In genomic region chr15:53625962-53626845, GRCh38 we compare ENCODE assay signal across 1 cellular context.
TF ChIP-seq lines count a peak whose summit lies in the region.

No MANE protein-coding gene starts in this region.

TF ChIP-seq in GM23338, 12 proteins besides CTCF, POLR2A, EP300 and RAD21 (continued from another document):
- TF ChIP-seq, protein P1, sequence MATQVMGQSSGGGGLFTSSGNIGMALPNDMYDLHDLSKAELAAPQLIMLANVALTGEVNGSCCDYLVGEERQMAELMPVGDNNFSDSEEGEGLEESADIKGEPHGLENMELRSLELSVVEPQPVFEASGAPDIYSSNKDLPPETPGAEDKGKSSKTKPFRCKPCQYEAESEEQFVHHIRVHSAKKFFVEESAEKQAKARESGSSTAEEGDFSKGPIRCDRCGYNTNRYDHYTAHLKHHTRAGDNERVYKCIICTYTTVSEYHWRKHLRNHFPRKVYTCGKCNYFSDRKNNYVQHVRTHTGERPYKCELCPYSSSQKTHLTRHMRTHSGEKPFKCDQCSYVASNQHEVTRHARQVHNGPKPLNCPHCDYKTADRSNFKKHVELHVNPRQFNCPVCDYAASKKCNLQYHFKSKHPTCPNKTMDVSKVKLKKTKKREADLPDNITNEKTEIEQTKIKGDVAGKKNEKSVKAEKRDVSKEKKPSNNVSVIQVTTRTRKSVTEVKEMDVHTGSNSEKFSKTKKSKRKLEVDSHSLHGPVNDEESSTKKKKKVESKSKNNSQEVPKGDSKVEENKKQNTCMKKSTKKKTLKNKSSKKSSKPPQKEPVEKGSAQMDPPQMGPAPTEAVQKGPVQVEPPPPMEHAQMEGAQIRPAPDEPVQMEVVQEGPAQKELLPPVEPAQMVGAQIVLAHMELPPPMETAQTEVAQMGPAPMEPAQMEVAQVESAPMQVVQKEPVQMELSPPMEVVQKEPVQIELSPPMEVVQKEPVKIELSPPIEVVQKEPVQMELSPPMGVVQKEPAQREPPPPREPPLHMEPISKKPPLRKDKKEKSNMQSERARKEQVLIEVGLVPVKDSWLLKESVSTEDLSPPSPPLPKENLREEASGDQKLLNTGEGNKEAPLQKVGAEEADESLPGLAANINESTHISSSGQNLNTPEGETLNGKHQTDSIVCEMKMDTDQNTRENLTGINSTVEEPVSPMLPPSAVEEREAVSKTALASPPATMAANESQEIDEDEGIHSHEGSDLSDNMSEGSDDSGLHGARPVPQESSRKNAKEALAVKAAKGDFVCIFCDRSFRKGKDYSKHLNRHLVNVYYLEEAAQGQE (IDR thresholded peaks at IDR 0.05; ENCODE audit: unreplicated experiment), result no peak
- TF ChIP-seq JUNB (IDR thresholded peaks at IDR 0.05; ENCODE audit: unreplicated experiment) (no peak), STAT1 (IDR thresholded peaks at IDR 0.05; ENCODE audit: unreplicated experiment) (no peak), EZH2 (IDR thresholded peaks at IDR 0.05; ENCODE audit: low read depth, unreplicated experiment) (no peak), ZNF114 (CRISPR knock-in tag; IDR thresholded peaks at IDR 0.05) (no peak), NANOG (IDR thresholded peaks at IDR 0.05; ENCODE audit: borderline replicate concordance) (no peak), ZNF331 (CRISPR knock-in tag; IDR thresholded peaks at IDR 0.05; ENCODE audit: low read depth) (no peak), CREB1 (CRISPR knock-in tag; IDR thresholded peaks at IDR 0.05; ENCODE audit: low read depth) (no peak), ETS1 (IDR thresholded peaks at IDR 0.05) (no peak), EZH2phosphoT487 (IDR thresholded peaks at IDR 0.05; ENCODE audit: unreplicated experiment) (no peak), POLR2AphosphoS5 (IDR thresholded peaks at IDR 0.05; ENCODE audit: low read depth) (no peak)
